ENCODE assay signal across 17 cellular contexts in the genomic region with DNA sequence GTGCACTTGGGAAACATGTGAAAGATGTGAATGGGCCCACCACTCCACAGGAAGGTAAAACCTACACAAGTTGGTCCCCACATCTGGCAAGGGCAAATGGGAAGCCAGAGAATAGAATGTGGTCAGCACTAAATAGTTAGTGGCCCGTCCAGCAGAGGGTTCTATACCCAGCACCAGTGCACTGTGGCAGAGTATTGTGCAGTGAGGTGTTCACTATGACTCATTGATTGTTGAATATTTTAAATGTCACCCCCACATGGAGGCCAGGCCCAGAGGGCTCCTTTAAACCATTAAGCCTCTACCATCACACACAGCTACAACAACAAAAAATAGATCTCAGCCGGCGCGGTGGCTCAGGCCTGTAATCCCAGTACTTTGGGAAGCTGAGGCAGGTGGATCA. TPM values are rescaled to one million over a fixed set of nuclear protein-coding genes. Genes with fewer than 3 reads are reported as not detected.
DNase-seq lines count a peak whose midpoint lies in the region; ATAC-seq, FAIRE-seq and TF ChIP-seq lines count a peak whose summit lies in the region.
"Had no signal": no experiment of that assay in that cellular context is flagged by ENCODE, and none has a peak within 500 bp of the region (broad histone marks: within the 10 kb centered on the region; RNA-seq: fewer than 3 reads in every experiment).

No MANE protein-coding gene starts in this region.

- H3K27me3 ChIP-seq in AG04450 (ENCODE audit: control insufficient read depth, insufficient read depth, low read length) (no peaks in the 10 kb centered on the region), PC-3 (ENCODE audit: low read length) (no peaks in the 10 kb centered on the region), foreskin keratinocyte (no peaks in the 10 kb centered on the region)
- H3K27me3 ChIP-seq: BLaER1 treated with 17β-estradiol and CSF1 and Interleukin-3, amounts not matched to agents 10 nM and 100 nM had no signal

- intact Hi-C loops in PC-3 (cut with micrococcal nuclease): no loop called here

- no peaks in the 10 kb centered on the region for H3K36me3 ChIP-seq in PC-3 (ENCODE audit: low read depth, low read length)
- H3K36me3 ChIP-seq: BLaER1 treated with 17β-estradiol and CSF1 and Interleukin-3, amounts not matched to agents 10 nM and 100 nM had no signal

- no peak overlapping the region for H2AFZ ChIP-seq in PC-3 (ENCODE audit: low read length)
- H2AFZ ChIP-seq: GM23338 had no signal

- no peak overlapping the region for H3K4me3 ChIP-seq in AG04450 (ENCODE audit: low read depth, low read length)
- H3K4me3 ChIP-seq in PC-3 (ENCODE audit: low read length): no peak overlapping the region
- H3K4me3 ChIP-seq: BLaER1 treated with 17β-estradiol and CSF1 and Interleukin-3, amounts not matched to agents 10 nM and 100 nM; GM23338 had no signal

- H3K4me1 ChIP-seq in PC-3 (ENCODE audit: insufficient read depth, low read length): no peaks in the 10 kb centered on the region; the same call in 1 of the 2 replicates
- H3K4me1 ChIP-seq in foreskin keratinocyte: no peaks in the 10 kb centered on the region
- H3K4me1 ChIP-seq: BLaER1 treated with 17β-estradiol and CSF1 and Interleukin-3, amounts not matched to agents 10 nM and 100 nM had no signal

- in situ Hi-C loops in KBM-7 (cut with MboI; ENCODE audit: low pct_unique_long_range_greater_than_20kb, low sequenced_read_pairs): no loop called here

- peak; percentile 24; the same call in 1 of the 2 replicates for ATAC-seq in PC-3
- ATAC-seq in foreskin keratinocyte: peak; percentile 29
- ATAC-seq: GM23338 had no signal

- no peak for DNase-seq in AG04450 (ENCODE audit: low read depth, low spot score)
- DNase-seq in H54 (ENCODE audit: insufficient read length, low spot score): no peak
- peak; percentile 19 for DNase-seq in PC-3
- no peak for DNase-seq in foreskin keratinocyte
- no peak for DNase-seq in activated CD4-positive, alpha-beta T cell treated with anti-CD3 and anti-CD28 coated beads for 1 hour
- DNase-seq in KBM-7: no peak
- no peak for DNase-seq in ecto neural progenitor cell (ENCODE audit: low spot score)
- DNase-seq: 8988T; CD4-positive, CD25-positive, alpha-beta regulatory T cell; DMS53; H9; HFFc6 had no signal

- no peak overlapping the region for H3K9ac ChIP-seq in PC-3 (ENCODE audit: low read length)
- H3K9ac ChIP-seq: BLaER1 treated with 17β-estradiol and CSF1 and Interleukin-3, amounts not matched to agents 10 nM and 100 nM had no signal

- TF ChIP-seq POLR2A in H54 (IDR thresholded peaks at IDR 0.05; ENCODE audit: low read depth, low read length): no peak

- H3K9me3 ChIP-seq in AG04450 (ENCODE audit: control insufficient read depth, insufficient read depth, low read length): peaks cover 6% of the 10 kb centered on the region; the same call in 1 of the 2 replicates
- H3K9me3 ChIP-seq in PC-3 (ENCODE audit: low read length): no peaks in the 10 kb centered on the region
- H3K9me3 ChIP-seq: BLaER1 treated with 17β-estradiol and CSF1 and Interleukin-3, amounts not matched to agents 10 nM and 100 nM had no signal

- FAIRE-seq in H54 (lab: Jason Lieb, UNC): peak; percentile 93
- FAIRE-seq: G401.6, GM12891 had no signal

- CTCF ChIA-PET in AG04450 (lab: Charles Lee) (no interaction called here), PC-3 (lab: Charles Lee) (no interaction called here)

- TF ChIP-seq CTCF in AG04450 (IDR thresholded peaks at IDR 0.05; ENCODE audit: low read depth, low read length): no peak
- TF ChIP-seq CTCF in PC-3 (conservative IDR thresholded peaks at IDR 0.05; ENCODE audit: low read depth, low read length): no peak
- TF ChIP-seq CTCF in foreskin keratinocyte (conservative IDR thresholded peaks at IDR 0.05): no peak

- H3K4me2 ChIP-seq in PC-3 (ENCODE audit: low read length): no peak overlapping the region
- H3K4me2 ChIP-seq: BLaER1 treated with 17β-estradiol and CSF1 and Interleukin-3, amounts not matched to agents 10 nM and 100 nM; GM23338 had no signal

- no peaks in the 10 kb centered on the region for H3F3A ChIP-seq in PC-3 (ENCODE audit: low read length, unreplicated experiment)

- H3K79me2 ChIP-seq in PC-3 (ENCODE audit: low read length): peaks cover 26% of the 10 kb centered on the region

- POLR2A ChIA-PET in AG04450 (lab: Yijun Ruan, JAX) (no interaction called here), PC-3 (lab: Charles Lee; ENCODE audit: unreplicated experiment) (no interaction called here)

- H3K27ac ChIP-seq in AG04450 (ENCODE audit: low read depth, low read length) (peak overlapping the region; percentile 21), PC-3 (ENCODE audit: low read length) (no peak overlapping the region), foreskin keratinocyte (no peak overlapping the region)
- H3K27ac ChIP-seq: BLaER1 treated with 17β-estradiol and CSF1 and Interleukin-3, amounts not matched to agents 10 nM and 100 nM; HL-60 had no signal

- no TSS peak for BruUV-seq in PC-3 (replicated peaks; lab: Mats Ljungman, UMichigan)

- H3K9me2 ChIP-seq in PC-3 (replicated peaks; ENCODE audit: low read length): no peaks in the 10 kb centered on the region

- no peaks in the 10 kb centered on the region for H4K20me1 ChIP-seq in PC-3 (ENCODE audit: low read length)
- H4K20me1 ChIP-seq: BLaER1 treated with 17β-estradiol and CSF1 and Interleukin-3, amounts not matched to agents 10 nM and 100 nM had no signal

RNA-seq across cellular contexts. Expression of a gene that starts 11.7 kb away (rescaled TPM):
- polyA plus RNA-seq in AG04450 (2011; rRNA removed) (5.2 and 5.4 TPM in 2 replicates), foreskin keratinocyte (6.6 and 7.1 TPM in 2 replicates)
- 10.5 and 12.0 TPM in 2 replicates for polyA minus RNA-seq in AG04450 (2011; rRNA and poly(A)+ RNA removed)
- total RNA-seq in PC-3 (2014; rRNA removed) (8.7 and 12.2 TPM in 2 replicates), foreskin keratinocyte (10.1 and 11.5 TPM in 2 replicates)
- total RNA-seq: CD4-positive, CD25-positive, alpha-beta regulatory T cell had no signal
